ENCODE assay signal across 22 cellular contexts in the genomic region with DNA sequence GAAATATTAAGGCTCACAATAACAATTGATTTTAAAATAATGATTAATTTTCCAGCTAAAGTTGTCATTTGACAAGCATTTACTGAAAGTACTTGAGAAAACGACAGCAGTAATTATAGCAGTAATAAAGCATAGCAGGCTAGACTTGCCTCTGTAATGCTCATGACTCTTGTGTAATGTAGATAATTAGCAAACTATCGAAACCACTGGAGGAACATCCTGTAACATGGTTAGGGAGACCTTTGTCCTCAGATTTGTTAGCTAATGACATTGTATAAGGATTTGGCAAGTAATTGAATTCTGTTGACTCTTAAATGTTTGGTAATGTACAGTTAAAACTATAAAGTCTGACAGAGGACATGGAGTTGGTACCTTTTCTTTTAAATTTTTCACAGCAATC. TPM values are rescaled to one million over a fixed set of nuclear protein-coding genes. Genes with fewer than 3 reads are reported as not detected.
A peak's percentile ranks its signal among the peaks of the same experiment; 100 is the strongest.
DNase-seq lines count a peak whose midpoint lies in the region; ATAC-seq, FAIRE-seq and TF ChIP-seq lines count a peak whose summit lies in the region.
"Had no signal": no experiment of that assay in that cellular context is flagged by ENCODE, and none has a peak within 500 bp of the region (broad histone marks: within the 10 kb centered on the region; RNA-seq: fewer than 3 reads in every experiment).

No MANE protein-coding gene starts in this region.

- H3K36me3 Mint-ChIP-seq in immature natural killer cell, result no peaks in the 10 kb centered on the region
- H3K36me3 Mint-ChIP-seq: activated naive CD8-positive, alpha-beta T cell treated with anti-CD3 and anti-CD28 coated beads, Interleukin-2, amount 10 ng/mL, durations not matched to agents 7 days and 5 days had no signal

- H3K4me1 ChIP-seq in right lobe of liver, result no peaks in the 10 kb centered on the region
- H3K4me1 ChIP-seq: BLaER1 had no signal

- DNase-seq in D721Med (ENCODE audit: insufficient read length, low spot score) (no peak), NB4 (ENCODE audit: low read depth) (peak; percentile 84), SIG-M5 treated with dmso at 0.1 percent for 504 hours (lab: John Stamatoyannopoulos, UW; ENCODE audit: unreplicated experiment) (peak; percentile 73), right lobe of liver (no peak), immature natural killer cell (no peak), A172 (ENCODE audit: low spot score) (no peak), dedifferentiated amniotic fluid mesenchymal stem cell (ENCODE audit: extremely low spot score) (no peak)
- DNase-seq: activated CD8-positive, alpha-beta T cell treated with anti-CD3 and anti-CD28 coated beads for 36 hours; activated naive CD8-positive, alpha-beta T cell treated with anti-CD3 and anti-CD28 coated beads, Interleukin-2, amount 10 ng/mL, durations not matched to agents 7 days and 5 days; activated T-cell treated with anti-CD3 and anti-CD28 coated beads, Interleukin-2, amount 50 U/mL, for 72 hours; DMS53; effector CD4-positive, alpha-beta T cell; H7; kidney; NCI-H345 had no signal

- peaks cover 11 to 26% of the 10 kb centered on the region in 2 donors for H3K4me1 Mint-ChIP-seq in immature natural killer cell

- peak in 3 of 4 donors; percentile 51 to 69 (median 52) for ATAC-seq in right lobe of liver
- no peak for ATAC-seq in GM21737 (IDR thresholded peaks at IDR 0.05; ENCODE audit: unreplicated experiment)
- ATAC-seq: activated CD8-positive, alpha-beta T cell treated with anti-CD3 and anti-CD28 coated beads for 36 hours; activated T-cell treated with anti-CD3 and anti-CD28 coated beads, Interleukin-2, amount 50 U/mL, for 72 hours; sciatic nerve had no signal

- WGBS in right lobe of liver (ENCODE audit: insufficient coverage, low coverage, low lambda C conversion rate, missing lambda C conversion rate), result 18% methylated on average over 2 of the region's 2 CpGs

- no peak overlapping the region for H3K27ac ChIP-seq in right lobe of liver
- H3K27ac ChIP-seq: BLaER1, neutrophil, VCaP had no signal

- H3K27me3 ChIP-seq in right lobe of liver, result no peaks in the 10 kb centered on the region
- H3K27me3 ChIP-seq: BLaER1, neutrophil had no signal

- no peaks in the 10 kb centered on the region for H3K36me3 ChIP-seq in right lobe of liver
- H3K36me3 ChIP-seq: BLaER1, neutrophil had no signal

- H3K4me3 Mint-ChIP-seq in immature natural killer cell, result no peak overlapping the region
- H3K4me3 Mint-ChIP-seq: activated CD8-positive, alpha-beta T cell treated with anti-CD3 and anti-CD28 coated beads for 36 hours; activated naive CD8-positive, alpha-beta T cell treated with anti-CD3 and anti-CD28 coated beads, Interleukin-2, amount 10 ng/mL, durations not matched to agents 7 days and 5 days; activated T-cell treated with anti-CD3 and anti-CD28 coated beads, Interleukin-2, amount 50 U/mL, for 72 hours had no signal

- FAIRE-seq in D721Med (lab: Jason Lieb, UNC), result peak; percentile 41
- FAIRE-seq: bronchial epithelial cell, GM18507 had no signal

- H3K27me3 Mint-ChIP-seq in immature natural killer cell (ENCODE audit: low read depth in 3 of 3), result no peaks in the 10 kb centered on the region
- H3K27me3 Mint-ChIP-seq: activated CD8-positive, alpha-beta T cell treated with anti-CD3 and anti-CD28 coated beads for 36 hours; activated naive CD8-positive, alpha-beta T cell treated with anti-CD3 and anti-CD28 coated beads, Interleukin-2, amount 10 ng/mL, durations not matched to agents 7 days and 5 days had no signal

- H3K4me3 ChIP-seq in NB4 (ENCODE audit: low read depth, low read length) (no peak overlapping the region), right lobe of liver (no peak overlapping the region)
- H3K4me3 ChIP-seq: BLaER1 had no signal

- intact Hi-C loops in right lobe of liver (cut with DNase I), result no loop called here

- no peaks in the 10 kb centered on the region for H3K9me3 ChIP-seq in right lobe of liver
- H3K9me3 ChIP-seq: BLaER1, neutrophil had no signal

- TF ChIP-seq POLR2A in NB4 (IDR thresholded peaks at IDR 0.05; ENCODE audit: extremely low read depth, insufficient read length) (no peak), right lobe of liver (IDR thresholded peaks at IDR 0.05) (no peak)

- TF ChIP-seq CTCF in D721Med (IDR thresholded peaks at IDR 0.05; ENCODE audit: insufficient read depth, missing control alignments), result no peak
- TF ChIP-seq CTCF in NB4 (IDR thresholded peaks at IDR 0.05; ENCODE audit: low read depth, low read length), result no peak
- no peak for TF ChIP-seq CTCF in right lobe of liver (IDR thresholded peaks at IDR 0.05)

- no peaks in the 10 kb centered on the region for H3K9me3 Mint-ChIP-seq in immature natural killer cell
- H3K9me3 Mint-ChIP-seq: activated CD8-positive, alpha-beta T cell treated with anti-CD3 and anti-CD28 coated beads for 36 hours; activated naive CD8-positive, alpha-beta T cell treated with anti-CD3 and anti-CD28 coated beads, Interleukin-2, amount 10 ng/mL, durations not matched to agents 7 days and 5 days; activated T-cell treated with anti-CD3 and anti-CD28 coated beads, Interleukin-2, amount 50 U/mL, for 72 hours had no signal

- no peak overlapping the region for H3K27ac Mint-ChIP-seq in immature natural killer cell
- H3K27ac Mint-ChIP-seq: activated CD8-positive, alpha-beta T cell treated with anti-CD3 and anti-CD28 coated beads for 36 hours; activated naive CD8-positive, alpha-beta T cell treated with anti-CD3 and anti-CD28 coated beads, Interleukin-2, amount 10 ng/mL, durations not matched to agents 7 days and 5 days; activated T-cell treated with anti-CD3 and anti-CD28 coated beads, Interleukin-2, amount 50 U/mL, for 72 hours had no signal

RNA-seq across cellular contexts. Expression of a gene that starts 24.8 kb away (rescaled TPM):
- 10 to 100 TPM in 2 of 6 experiments, 1 to 10 TPM in 4; 4.4 to 19.2 (median 8.3) TPM for total RNA-seq in right lobe of liver
- 10 to 100 TPM; 24.9 to 28.8 (median 25.0) TPM for polyA plus RNA-seq in immature natural killer cell
- 53.5 and 62.1 TPM in 2 replicates for total RNA-seq in A172 (2014; rRNA removed; shearing (Covaris generic))

Comparison
In these comparisons a context has a peak if more than half of its experiments do, and no peak if none do; other contexts are left out.
1. DNase-seq: peak in NB4 (single experiment) and SIG-M5 treated with dmso at 0.1 percent for 504 hours (single experiment); none in D721Med (single experiment), right lobe of liver (0 of 3), immature natural killer cell (0 of 3), A172 (single experiment) and dedifferentiated amniotic fluid mesenchymal stem cell (single experiment).